In the genomic region with DNA sequence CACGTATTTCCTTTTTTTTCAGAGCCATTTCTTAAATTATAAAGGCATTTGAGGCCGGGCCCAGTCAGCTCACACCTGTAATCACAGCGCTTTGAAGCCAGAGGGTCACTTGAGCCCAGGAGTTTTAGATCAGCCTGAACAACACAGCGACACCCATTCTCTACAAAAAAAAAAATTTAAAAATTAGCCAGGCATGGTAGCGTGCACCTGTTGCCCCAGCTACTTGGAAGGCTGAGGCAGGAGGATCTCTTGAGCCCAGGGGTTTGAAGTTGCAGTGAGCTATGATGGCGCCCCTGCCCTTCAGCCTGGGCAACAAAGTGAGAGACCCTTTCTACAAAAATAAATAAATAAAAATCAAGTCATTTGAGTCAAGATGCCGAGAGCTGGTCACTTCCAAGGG, we compare ENCODE assay signal across 20 cellular contexts.
"Had no signal": no experiment of that assay in that cellular context is flagged by ENCODE, and none has a peak within 500 bp of the region (broad histone marks: within the 10 kb centered on the region; RNA-seq: fewer than 3 reads in every experiment).

No MANE protein-coding gene starts in this region.

- DNase-seq: activated CD4-positive, alpha-beta memory T cell treated with anti-CD3 and anti-CD28 coated beads for 36 hours; activated CD4-positive, alpha-beta T cell treated with anti-CD3 and anti-CD28 coated beads for 48 hours; activated effector memory CD4-positive, alpha-beta T cell treated with Interleukin-2 at 50 U/mL for 16 hours; activated naive CD4-positive, alpha-beta T cell treated with anti-CD3 and anti-CD28 coated beads for 36 hours; activated T-cell treated with anti-CD3 and anti-CD28 coated beads, Interleukin-2, amount 50 U/mL, for 72 hours; dermis blood vessel endothelial cell; effector CD8-positive, alpha-beta T cell; erythroblast; naive thymus-derived CD8-positive, alpha-beta T cell; sigmoid colon; stimulated activated CD4-positive, alpha-beta T cell treated with anti-CD3 and anti-CD28 coated beads, Interleukin-4, amount 100 ng/mL, for 1 hour; stimulated activated naive CD4-positive, alpha-beta T cell; SW 1271; T-helper 17 cell had no signal

- H3K4me3 Mint-ChIP-seq: activated CD4-positive, alpha-beta memory T cell treated with anti-CD3 and anti-CD28 coated beads for 36 hours; activated naive CD4-positive, alpha-beta T cell treated with anti-CD3 and anti-CD28 coated beads for 36 hours; activated T-cell treated with anti-CD3 and anti-CD28 coated beads, Interleukin-2, amount 50 U/mL, for 72 hours; naive thymus-derived CD8-positive, alpha-beta T cell; T-helper 17 cell had no signal

- H3K36me3 Mint-ChIP-seq: activated CD4-positive, alpha-beta memory T cell treated with anti-CD3 and anti-CD28 coated beads for 36 hours had no signal

- H3K27me3 Mint-ChIP-seq: T-helper 17 cell had no signal

- H3K9me3 ChIP-seq: body of pancreas, sigmoid colon, testis, upper lobe of left lung had no signal

- H3K27me3 ChIP-seq: testis had no signal

- H3K27ac Mint-ChIP-seq: activated CD4-positive, alpha-beta memory T cell treated with anti-CD3 and anti-CD28 coated beads for 36 hours; activated naive CD4-positive, alpha-beta T cell treated with anti-CD3 and anti-CD28 coated beads for 36 hours; activated T-cell treated with anti-CD3 and anti-CD28 coated beads, Interleukin-2, amount 50 U/mL, for 72 hours; naive thymus-derived CD8-positive, alpha-beta T cell; T-helper 17 cell had no signal

- H3K4me3 ChIP-seq: body of pancreas, cardiac muscle cell, lung, sigmoid colon, smooth muscle cell, testis, upper lobe of left lung had no signal

- H3K36me3 ChIP-seq: cardiac muscle cell, sigmoid colon, upper lobe of left lung had no signal

- H3K27ac ChIP-seq: body of pancreas, cardiac muscle cell, sigmoid colon, testis, upper lobe of left lung had no signal

- H3K9me3 Mint-ChIP-seq: activated CD4-positive, alpha-beta memory T cell treated with anti-CD3 and anti-CD28 coated beads for 36 hours; activated naive CD4-positive, alpha-beta T cell treated with anti-CD3 and anti-CD28 coated beads for 36 hours; activated T-cell treated with anti-CD3 and anti-CD28 coated beads, Interleukin-2, amount 50 U/mL, for 72 hours; naive thymus-derived CD8-positive, alpha-beta T cell had no signal
